In genomic region chr11:11841605-11842425, GRCh38 we compare ENCODE assay signal across 1 cellular context.
TF ChIP-seq lines count a peak whose summit lies in the region.

Gene USP47 (plus strand): TSS chr11:11841972. CDS start chr11:11842186, 214 bp downstream.

TF ChIP-seq in HepG2, 621 proteins besides CTCF, POLR2A, EP300 and RAD21 (continued from another document and continues in another):
- TF ChIP-seq, protein P1, sequence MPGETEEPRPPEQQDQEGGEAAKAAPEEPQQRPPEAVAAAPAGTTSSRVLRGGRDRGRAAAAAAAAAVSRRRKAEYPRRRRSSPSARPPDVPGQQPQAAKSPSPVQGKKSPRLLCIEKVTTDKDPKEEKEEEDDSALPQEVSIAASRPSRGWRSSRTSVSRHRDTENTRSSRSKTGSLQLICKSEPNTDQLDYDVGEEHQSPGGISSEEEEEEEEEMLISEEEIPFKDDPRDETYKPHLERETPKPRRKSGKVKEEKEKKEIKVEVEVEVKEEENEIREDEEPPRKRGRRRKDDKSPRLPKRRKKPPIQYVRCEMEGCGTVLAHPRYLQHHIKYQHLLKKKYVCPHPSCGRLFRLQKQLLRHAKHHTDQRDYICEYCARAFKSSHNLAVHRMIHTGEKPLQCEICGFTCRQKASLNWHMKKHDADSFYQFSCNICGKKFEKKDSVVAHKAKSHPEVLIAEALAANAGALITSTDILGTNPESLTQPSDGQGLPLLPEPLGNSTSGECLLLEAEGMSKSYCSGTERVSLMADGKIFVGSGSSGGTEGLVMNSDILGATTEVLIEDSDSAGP (CRISPR knock-in tag; IDR thresholded peaks at IDR 0.05; ENCODE audit: borderline replicate concordance) = peak; percentile 80; the same call in 1 of the 2 replicates
- TF ChIP-seq MAFF (IDR thresholded peaks at IDR 0.05; ENCODE audit: low read depth, low read length) = no peak
- TF ChIP-seq, protein P2, sequence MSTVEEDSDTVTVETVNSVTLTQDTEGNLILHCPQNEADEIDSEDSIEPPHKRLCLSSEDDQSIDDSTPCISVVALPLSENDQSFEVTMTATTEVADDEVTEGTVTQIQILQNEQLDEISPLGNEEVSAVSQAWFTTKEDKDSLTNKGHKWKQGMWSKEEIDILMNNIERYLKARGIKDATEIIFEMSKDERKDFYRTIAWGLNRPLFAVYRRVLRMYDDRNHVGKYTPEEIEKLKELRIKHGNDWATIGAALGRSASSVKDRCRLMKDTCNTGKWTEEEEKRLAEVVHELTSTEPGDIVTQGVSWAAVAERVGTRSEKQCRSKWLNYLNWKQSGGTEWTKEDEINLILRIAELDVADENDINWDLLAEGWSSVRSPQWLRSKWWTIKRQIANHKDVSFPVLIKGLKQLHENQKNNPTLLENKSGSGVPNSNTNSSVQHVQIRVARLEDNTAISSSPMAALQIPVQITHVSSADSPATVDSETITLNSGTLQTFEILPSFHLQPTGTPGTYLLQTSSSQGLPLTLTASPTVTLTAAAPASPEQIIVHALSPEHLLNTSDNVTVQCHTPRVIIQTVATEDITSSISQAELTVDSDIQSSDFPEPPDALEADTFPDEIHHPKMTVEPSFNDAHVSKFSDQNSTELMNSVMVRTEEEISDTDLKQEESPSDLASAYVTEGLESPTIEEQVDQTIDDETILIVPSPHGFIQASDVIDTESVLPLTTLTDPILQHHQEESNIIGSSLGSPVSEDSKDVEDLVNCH (CRISPR knock-in tag; IDR thresholded peaks at IDR 0.05) = no peak
- TF ChIP-seq ZNF354B (CRISPR knock-in tag; IDR thresholded peaks at IDR 0.05) = no peak
- TF ChIP-seq ZSCAN30 (CRISPR knock-in tag; IDR thresholded peaks at IDR 0.05) = peak; percentile 86; the same call in 1 of the 2 replicates
- peak; percentile 86 for TF ChIP-seq KAT8 (CRISPR knock-in tag; IDR thresholded peaks at IDR 0.05)
- TF ChIP-seq REPIN1 (CRISPR knock-in tag; IDR thresholded peaks at IDR 0.05; ENCODE audit: borderline replicate concordance, low read depth) = 0 out of 2 replicates have a peak, but pooled peaks have one; percentile 35
- TF ChIP-seq, protein P3, sequence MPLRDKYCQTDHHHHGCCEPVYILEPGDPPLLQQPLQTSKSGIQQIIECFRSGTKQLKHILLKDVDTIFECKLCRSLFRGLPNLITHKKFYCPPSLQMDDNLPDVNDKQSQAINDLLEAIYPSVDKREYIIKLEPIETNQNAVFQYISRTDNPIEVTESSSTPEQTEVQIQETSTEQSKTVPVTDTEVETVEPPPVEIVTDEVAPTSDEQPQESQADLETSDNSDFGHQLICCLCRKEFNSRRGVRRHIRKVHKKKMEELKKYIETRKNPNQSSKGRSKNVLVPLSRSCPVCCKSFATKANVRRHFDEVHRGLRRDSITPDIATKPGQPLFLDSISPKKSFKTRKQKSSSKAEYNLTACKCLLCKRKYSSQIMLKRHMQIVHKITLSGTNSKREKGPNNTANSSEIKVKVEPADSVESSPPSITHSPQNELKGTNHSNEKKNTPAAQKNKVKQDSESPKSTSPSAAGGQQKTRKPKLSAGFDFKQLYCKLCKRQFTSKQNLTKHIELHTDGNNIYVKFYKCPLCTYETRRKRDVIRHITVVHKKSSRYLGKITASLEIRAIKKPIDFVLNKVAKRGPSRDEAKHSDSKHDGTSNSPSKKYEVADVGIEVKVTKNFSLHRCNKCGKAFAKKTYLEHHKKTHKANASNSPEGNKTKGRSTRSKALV (CRISPR knock-in tag; IDR thresholded peaks at IDR 0.05) = peak; percentile 18; the same call in 1 of the 2 replicates
- TF ChIP-seq SNAI1 (CRISPR knock-in tag; IDR thresholded peaks at IDR 0.05; ENCODE audit: borderline replicate concordance) = peak; percentile 95
- no peak for TF ChIP-seq RFXANK (CRISPR knock-in tag; IDR thresholded peaks at IDR 0.05)
- TF ChIP-seq ZMYM4 (CRISPR knock-in tag; IDR thresholded peaks at IDR 0.05) = peak; percentile 91
- peak; percentile 59; the same call in 1 of the 2 replicates for TF ChIP-seq ZFP36L1 (CRISPR knock-in tag; IDR thresholded peaks at IDR 0.05)
- TF ChIP-seq ZNF232 (CRISPR knock-in tag; IDR thresholded peaks at IDR 0.05; ENCODE audit: borderline replicate concordance) = peak; percentile 40; the same call in 1 of the 2 replicates
- TF ChIP-seq ZBTB37 (CRISPR knock-in tag; IDR thresholded peaks at IDR 0.05) = 0 out of 2 replicates have a peak, but pooled peaks have one; percentile 57
- no peak for TF ChIP-seq SNAPC2 (CRISPR knock-in tag; IDR thresholded peaks at IDR 0.05)
- TF ChIP-seq RERE (CRISPR knock-in tag; IDR thresholded peaks at IDR 0.05; ENCODE audit: low read depth) = no peak
- TF ChIP-seq ZNF3 (CRISPR knock-in tag; IDR thresholded peaks at IDR 0.05) = 0 out of 2 replicates have a peak, but pooled peaks have one; percentile 17
- no peak for TF ChIP-seq ZNF550 (CRISPR knock-in tag; IDR thresholded peaks at IDR 0.05; ENCODE audit: borderline replicate concordance)
- TF ChIP-seq NFKB2 (CRISPR knock-in tag; IDR thresholded peaks at IDR 0.05; ENCODE audit: borderline replicate concordance) = peak; percentile 59; the same call in 1 of the 2 replicates
- no peak for TF ChIP-seq ZBTB34 (CRISPR knock-in tag; IDR thresholded peaks at IDR 0.05)
- peak; percentile 87 for TF ChIP-seq POGZ (CRISPR knock-in tag; IDR thresholded peaks at IDR 0.05)
- peak; percentile 76 for TF ChIP-seq ZNF768 (CRISPR knock-in tag; IDR thresholded peaks at IDR 0.05)
- TF ChIP-seq KLF13 (CRISPR knock-in tag; IDR thresholded peaks at IDR 0.05) = peak; percentile 48; the same call in 1 of the 2 replicates
- peak; percentile 51; the same call in 1 of the 2 replicates for TF ChIP-seq ZNF275 (CRISPR knock-in tag; IDR thresholded peaks at IDR 0.05; ENCODE audit: borderline replicate concordance)
- 0 out of 2 replicates have a peak, but pooled peaks have one; percentile 15 for TF ChIP-seq EEA1 (CRISPR knock-in tag; IDR thresholded peaks at IDR 0.05; ENCODE audit: borderline replicate concordance)
- 0 out of 2 replicates have a peak, but pooled peaks have one; percentile 35 for TF ChIP-seq RNF2 (conservative IDR thresholded peaks at IDR 0.05; ENCODE audit: low read depth)
- TF ChIP-seq RCOR2 (CRISPR knock-in tag; IDR thresholded peaks at IDR 0.05) = no peak
- peak; percentile 13; the same call in 1 of the 2 replicates for TF ChIP-seq SOX5 (CRISPR knock-in tag; IDR thresholded peaks at IDR 0.05; ENCODE audit: borderline replicate concordance)
- TF ChIP-seq SAFB2 (CRISPR knock-in tag; IDR thresholded peaks at IDR 0.05; ENCODE audit: borderline replicate concordance, low read depth) = no peak; the same call in 1 of the 2 replicates
- no peak for TF ChIP-seq SNAPC5 (CRISPR knock-in tag; IDR thresholded peaks at IDR 0.05; ENCODE audit: borderline replicate concordance)
- TF ChIP-seq SATB2 (CRISPR knock-in tag; IDR thresholded peaks at IDR 0.05) = no peak
- TF ChIP-seq, protein P4, sequence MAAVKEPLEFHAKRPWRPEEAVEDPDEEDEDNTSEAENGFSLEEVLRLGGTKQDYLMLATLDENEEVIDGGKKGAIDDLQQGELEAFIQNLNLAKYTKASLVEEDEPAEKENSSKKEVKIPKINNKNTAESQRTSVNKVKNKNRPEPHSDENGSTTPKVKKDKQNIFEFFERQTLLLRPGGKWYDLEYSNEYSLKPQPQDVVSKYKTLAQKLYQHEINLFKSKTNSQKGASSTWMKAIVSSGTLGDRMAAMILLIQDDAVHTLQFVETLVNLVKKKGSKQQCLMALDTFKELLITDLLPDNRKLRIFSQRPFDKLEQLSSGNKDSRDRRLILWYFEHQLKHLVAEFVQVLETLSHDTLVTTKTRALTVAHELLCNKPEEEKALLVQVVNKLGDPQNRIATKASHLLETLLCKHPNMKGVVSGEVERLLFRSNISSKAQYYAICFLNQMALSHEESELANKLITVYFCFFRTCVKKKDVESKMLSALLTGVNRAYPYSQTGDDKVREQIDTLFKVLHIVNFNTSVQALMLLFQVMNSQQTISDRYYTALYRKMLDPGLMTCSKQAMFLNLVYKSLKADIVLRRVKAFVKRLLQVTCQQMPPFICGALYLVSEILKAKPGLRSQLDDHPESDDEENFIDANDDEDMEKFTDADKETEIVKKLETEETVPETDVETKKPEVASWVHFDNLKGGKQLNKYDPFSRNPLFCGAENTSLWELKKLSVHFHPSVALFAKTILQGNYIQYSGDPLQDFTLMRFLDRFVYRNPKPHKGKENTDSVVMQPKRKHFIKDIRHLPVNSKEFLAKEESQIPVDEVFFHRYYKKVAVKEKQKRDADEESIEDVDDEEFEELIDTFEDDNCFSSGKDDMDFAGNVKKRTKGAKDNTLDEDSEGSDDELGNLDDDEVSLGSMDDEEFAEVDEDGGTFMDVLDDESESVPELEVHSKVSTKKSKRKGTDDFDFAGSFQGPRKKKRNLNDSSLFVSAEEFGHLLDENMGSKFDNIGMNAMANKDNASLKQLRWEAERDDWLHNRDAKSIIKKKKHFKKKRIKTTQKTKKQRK (IDR thresholded peaks at IDR 0.05; ENCODE audit: low read length) = no peak
- TF ChIP-seq TMF1 (CRISPR knock-in tag; IDR thresholded peaks at IDR 0.05; ENCODE audit: low read depth) = peak; percentile 52; the same call in 1 of the 2 replicates
- no peak for TF ChIP-seq PBX2 (CRISPR knock-in tag; IDR thresholded peaks at IDR 0.05)
- TF ChIP-seq PPARG (CRISPR knock-in tag; conservative IDR thresholded peaks at IDR 0.05) = no peak
- peak; percentile 81; the same call in 1 of the 2 replicates for TF ChIP-seq ZSCAN9 (CRISPR knock-in tag; IDR thresholded peaks at IDR 0.05; ENCODE audit: borderline replicate concordance)
- TF ChIP-seq JUND (CRISPR knock-in tag; IDR thresholded peaks at IDR 0.05) = 0 out of 2 replicates have a peak, but pooled peaks have one; percentile 22
